ENCODE assay signal across 19 cellular contexts in the genomic region with DNA sequence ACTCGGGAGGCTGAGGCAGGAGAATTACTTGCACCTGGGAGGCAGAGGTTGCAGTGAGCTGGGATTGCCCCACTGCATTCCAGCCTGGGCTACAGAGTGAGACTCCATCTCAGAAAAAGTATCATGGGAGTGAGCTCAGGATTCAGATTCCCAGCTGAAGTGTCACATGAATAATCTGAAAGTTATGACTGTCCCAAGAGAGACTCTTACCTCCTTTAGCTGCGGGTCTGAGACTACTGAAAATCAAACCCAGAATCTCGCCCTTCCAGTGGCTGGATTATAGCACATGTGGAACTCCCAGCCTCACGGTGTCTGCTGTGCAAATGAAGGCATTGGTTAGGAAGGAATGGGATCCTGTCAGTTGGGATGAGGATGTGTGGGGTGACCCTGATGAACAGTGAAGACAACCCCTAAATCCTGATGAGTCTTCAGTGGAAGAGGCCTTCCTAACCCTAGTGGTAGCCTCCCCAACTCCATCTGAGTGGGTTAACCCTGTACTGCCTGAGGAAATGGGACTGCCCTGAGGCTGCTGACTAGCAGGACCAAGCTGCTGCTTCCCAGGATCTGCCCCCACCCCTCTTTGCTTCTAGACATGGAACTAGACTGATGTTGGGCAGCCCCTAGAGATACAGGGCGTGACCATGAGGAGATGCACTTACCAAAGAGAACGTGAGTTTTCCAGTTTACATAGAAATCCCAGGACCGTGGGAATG. TPM values are rescaled to one million over a fixed set of nuclear protein-coding genes. Genes with fewer than 3 reads are reported as not detected.
DNase-seq lines count a peak whose midpoint lies in the region; ATAC-seq and TF ChIP-seq lines count a peak whose summit lies in the region.
"Had no signal": no experiment of that assay in that cellular context is flagged by ENCODE, and none has a peak within 500 bp of the region (broad histone marks: within the 10 kb centered on the region; RNA-seq: fewer than 3 reads in every experiment).

No MANE protein-coding gene starts in this region.

- peaks cover 17% of the 10 kb centered on the region for H3K36me3 ChIP-seq in left ventricle myocardium inferior
- H3K36me3 ChIP-seq in right atrium auricular region, result peaks cover 20% of the 10 kb centered on the region
- peaks cover 1% of the 10 kb centered on the region for H3K36me3 ChIP-seq in endodermal cell (ENCODE audit: control insufficient read depth, insufficient read depth, low read length)
- H3K36me3 ChIP-seq in neural progenitor cell, result no peaks in the 10 kb centered on the region

- H4K20me1 ChIP-seq in neural progenitor cell (ENCODE audit: low read depth), result peaks cover under 1% of the 10 kb centered on the region

- DNase-seq in left ventricle myocardium inferior (peak; percentile 3), right atrium auricular region (ENCODE audit: low spot score) (no peak), endodermal cell (peak; percentile 25), neural progenitor cell (ENCODE audit: low spot score) (no peak), superior temporal gyrus (ENCODE audit: extremely low spot score) (no peak), NOMO-1 (lab: John Stamatoyannopoulos, UW; ENCODE audit: unreplicated experiment in 2 of 2) (no peak)
- DNase-seq in activated CD4-positive, alpha-beta T cell treated with anti-CD3 and anti-CD28 coated beads for 1 hour, result no peak
- DNase-seq: C1 segment of cervical spinal cord, DMS 273 treated with DMSO at 0.1 percent for 48 hours, HCEC 1CT, KG1, NCI-H1092, NCI-H2107, NCI-H345, NCI-H526 treated with DMSO at 0.1 percent for 48 hours, OCI-M1 had no signal

- intact Hi-C loops in left ventricle myocardium inferior (cut with micrococcal nuclease), result no loop called here

- H3K4me1 Mint-ChIP-seq in endodermal cell (no peaks in the 10 kb centered on the region), neural progenitor cell (peaks cover 9% of the 10 kb centered on the region)

- H3K9ac ChIP-seq in endodermal cell (ENCODE audit: extremely low read depth, low read length, poor library complexity, severe bottlenecking) (no peak overlapping the region), neural progenitor cell (no peak overlapping the region)

- H3K9me3 ChIP-seq in left ventricle myocardium inferior (replicated peaks) (no peaks in the 10 kb centered on the region), right atrium auricular region (no peaks in the 10 kb centered on the region), endodermal cell (ENCODE audit: control insufficient read depth, low read length) (peaks cover 8% of the 10 kb centered on the region), neural progenitor cell (ENCODE audit: low read depth) (no peaks in the 10 kb centered on the region)

- TF ChIP-seq CTCF in left ventricle myocardium inferior (IDR thresholded peaks at IDR 0.05; ENCODE audit: borderline replicate concordance), result no peak
- no peak for TF ChIP-seq CTCF in right atrium auricular region (IDR thresholded peaks at IDR 0.05)
- no peak for TF ChIP-seq CTCF in endodermal cell (conservative IDR thresholded peaks at IDR 0.05)
- no peak for TF ChIP-seq CTCF in neural progenitor cell (IDR thresholded peaks at IDR 0.05)

- H3K4me3 ChIP-seq in left ventricle myocardium inferior, result no peak overlapping the region
- H3K4me3 ChIP-seq in right atrium auricular region, result no peak overlapping the region
- no peak overlapping the region for H3K4me3 ChIP-seq in endodermal cell (ENCODE audit: low read length)
- no peak overlapping the region for H3K4me3 ChIP-seq in neural progenitor cell

- no peak overlapping the region for H3K27ac Mint-ChIP-seq in endodermal cell
- H3K27ac Mint-ChIP-seq in neural progenitor cell, result peak overlapping the region; percentile 53

- no peak overlapping the region for H2AFZ ChIP-seq in neural progenitor cell (replicated peaks)

- H3K4me3 Mint-ChIP-seq in endodermal cell, result no peak overlapping the region
- H3K4me3 Mint-ChIP-seq in neural progenitor cell, result no peak overlapping the region

- 89 to 92% methylated on average over 7 of the region's 7 CpGs for WGBS in endodermal cell (ENCODE audit: insufficient coverage in 1 of 2, insufficient read length in 1 of 2), 2 experiments

- H3K27me3 Mint-ChIP-seq in endodermal cell (ENCODE audit: insufficient read depth), result peaks cover 2% of the 10 kb centered on the region
- peaks cover 6% of the 10 kb centered on the region for H3K27me3 Mint-ChIP-seq in neural progenitor cell (ENCODE audit: insufficient read depth, low read depth)

- H3K27ac ChIP-seq in left ventricle myocardium inferior (replicated peaks), result no peak overlapping the region
- no peak overlapping the region for H3K27ac ChIP-seq in right atrium auricular region
- H3K27ac ChIP-seq in endodermal cell (ENCODE audit: low read depth, low read length), result no peak overlapping the region
- no peak overlapping the region for H3K27ac ChIP-seq in neural progenitor cell
- H3K27ac ChIP-seq: HL-60 had no signal

- no peaks in the 10 kb centered on the region for H3K27me3 ChIP-seq in left ventricle myocardium inferior (ENCODE audit: low read depth)
- H3K27me3 ChIP-seq in right atrium auricular region, result no peaks in the 10 kb centered on the region
- H3K27me3 ChIP-seq in endodermal cell (ENCODE audit: control insufficient read depth, insufficient read depth, low read length, poor library complexity, severe bottlenecking), result no peaks in the 10 kb centered on the region
- H3K27me3 ChIP-seq in neural progenitor cell, result peaks cover 2% of the 10 kb centered on the region

- no peak overlapping the region for H3K4me2 ChIP-seq in neural progenitor cell

- peaks cover 4% of the 10 kb centered on the region for H3K9me3 Mint-ChIP-seq in endodermal cell
- H3K9me3 Mint-ChIP-seq in neural progenitor cell, result peaks cover 22% of the 10 kb centered on the region

- H3K36me3 Mint-ChIP-seq in endodermal cell (ENCODE audit: low read depth), result peaks cover 28% of the 10 kb centered on the region
- H3K36me3 Mint-ChIP-seq in neural progenitor cell, result peaks cover 33% of the 10 kb centered on the region

- ATAC-seq in GM19035 (IDR thresholded peaks at IDR 0.05; ENCODE audit: unreplicated experiment), result no peak
- ATAC-seq: Right ventricle myocardium inferior had no signal

- H3F3A ChIP-seq in neural progenitor cell (ENCODE audit: low read depth), result no peaks in the 10 kb centered on the region

- H3K4me1 ChIP-seq in left ventricle myocardium inferior, result peaks cover 18% of the 10 kb centered on the region
- no peaks in the 10 kb centered on the region for H3K4me1 ChIP-seq in right atrium auricular region
- no peaks in the 10 kb centered on the region for H3K4me1 ChIP-seq in endodermal cell (ENCODE audit: control insufficient read depth, insufficient read depth, low read length)
- no peaks in the 10 kb centered on the region for H3K4me1 ChIP-seq in neural progenitor cell

- H3K79me2 ChIP-seq in neural progenitor cell (ENCODE audit: low read depth), result no peaks in the 10 kb centered on the region

RNA-seq across cellular contexts. Expression of a gene that starts 16.5 kb away (rescaled TPM):
- 2.4 TPM for total RNA-seq in left ventricle myocardium inferior
- total RNA-seq in right atrium auricular region, result 10 to 100 TPM; 11.2 to 25.7 TPM
- 10 to 100 TPM; 23.4 to 24.5 TPM for total RNA-seq in endodermal cell
- 14.1 TPM for polyA plus RNA-seq in endodermal cell (2013, experiment 1 of 2)
- 13.7 TPM for polyA plus RNA-seq in endodermal cell (2013, experiment 2 of 2)
- total RNA-seq in neural progenitor cell (ENCODE audit: low replicate concordance), result 2.0 and 5.5 TPM in 2 replicates

Comparison
In these comparisons a context has a peak if more than half of its experiments do, and no peak if none do; other contexts are left out.
1. DNase-seq: peak in left ventricle myocardium inferior (single experiment) and endodermal cell (single experiment); none in right atrium auricular region (single experiment), neural progenitor cell (single experiment), activated CD4-positive, alpha-beta T cell treated with anti-CD3 and anti-CD28 coated beads for 1 hour (single experiment), superior temporal gyrus (single experiment) and NOMO-1 (0 of 2).